In the genomic region with DNA sequence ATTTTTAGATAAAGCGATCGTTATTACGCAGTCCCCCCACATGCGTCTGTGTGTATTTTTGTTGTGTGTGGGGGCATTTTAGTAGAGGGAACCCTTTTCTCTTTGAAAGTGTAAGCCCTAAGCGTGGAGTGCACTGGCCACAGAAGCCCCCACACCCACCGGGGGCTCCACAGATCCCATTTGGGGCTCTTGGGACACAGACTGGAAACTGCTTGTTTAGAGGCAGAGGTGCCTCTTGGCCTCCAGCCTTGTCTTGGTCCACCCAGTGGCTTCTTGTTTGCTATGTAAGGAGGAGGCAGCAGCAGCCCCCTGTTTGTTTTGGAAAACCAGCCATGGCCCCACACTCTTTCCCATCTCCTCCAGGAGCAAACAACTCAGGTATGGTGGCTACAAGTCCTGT, we compare ENCODE assay signal across 16 cellular contexts.
"Had no signal": no experiment of that assay in that cellular context is flagged by ENCODE, and none has a peak within 500 bp of the region (broad histone marks: within the 10 kb centered on the region; RNA-seq: fewer than 3 reads in every experiment).

No MANE protein-coding gene starts in this region.

- H3K9me3 Mint-ChIP-seq: activated naive CD4-positive, alpha-beta T cell treated with anti-CD3 and anti-CD28 coated beads, Interleukin-2, amount 50 U/mL, for 24 hours; activated T-helper 2 cell treated with anti-CD3 and anti-CD28 coated beads, Interferon-gamma antibody, Interleukin-2, Interleukin-4, amounts not matched to agents 10 μg/mL and 5 μg/mL and 100 μg/mL, durations not matched to agents 14 hours and 24 hours and 36 hours; central memory CD8-positive, alpha-beta T cell; naive thymus-derived CD4-positive, alpha-beta T cell had no signal

- H3K27ac Mint-ChIP-seq: activated CD8-positive, alpha-beta T cell treated with anti-CD3 and anti-CD28 coated beads, Interleukin-2, amount 10 ng/mL, durations not matched to agents 7 days and 5 days; activated naive CD4-positive, alpha-beta T cell treated with anti-CD3 and anti-CD28 coated beads, Interleukin-2, amount 50 U/mL, for 24 hours; activated T-helper 2 cell treated with anti-CD3 and anti-CD28 coated beads, Interferon-gamma antibody, Interleukin-2, Interleukin-4, amounts not matched to agents 10 μg/mL and 5 μg/mL and 100 μg/mL, durations not matched to agents 14 hours and 24 hours and 36 hours; naive thymus-derived CD4-positive, alpha-beta T cell; progenitor cell of endocrine pancreas had no signal

- H3K27me3 Mint-ChIP-seq: activated naive CD4-positive, alpha-beta T cell treated with anti-CD3 and anti-CD28 coated beads, Interleukin-2, amount 50 U/mL, for 24 hours; central memory CD8-positive, alpha-beta T cell; naive thymus-derived CD4-positive, alpha-beta T cell; progenitor cell of endocrine pancreas had no signal

- ATAC-seq: activated CD8-positive, alpha-beta T cell treated with anti-CD3 and anti-CD28 coated beads, Interleukin-2, amount 10 ng/mL, durations not matched to agents 7 days and 5 days; body of pancreas; lower lobe of right lung; naive thymus-derived CD4-positive, alpha-beta T cell; stimulated activated naive CD8-positive, alpha-beta T cell treated with anti-CD3 and anti-CD28 coated beads, Interleukin-15, Interleukin-2, amounts not matched to agents 100 U/mL and 50 U/mL, for 24 hours had no signal

- H3K27ac ChIP-seq: body of pancreas, lower lobe of right lung, suprapubic skin had no signal

- H3K27me3 ChIP-seq: body of pancreas, right lobe of liver, suprapubic skin had no signal

- H3K4me1 Mint-ChIP-seq: activated naive CD4-positive, alpha-beta T cell treated with anti-CD3 and anti-CD28 coated beads, Interleukin-2, amount 50 U/mL, for 24 hours; central memory CD8-positive, alpha-beta T cell; naive thymus-derived CD4-positive, alpha-beta T cell had no signal

- H3K4me3 ChIP-seq: body of pancreas, lower lobe of right lung, right lobe of liver, suprapubic skin had no signal

- H3K4me1 ChIP-seq: body of pancreas, lower lobe of right lung had no signal

- H3K4me3 Mint-ChIP-seq: activated CD8-positive, alpha-beta T cell treated with anti-CD3 and anti-CD28 coated beads, Interleukin-2, amount 10 ng/mL, durations not matched to agents 7 days and 5 days; activated naive CD4-positive, alpha-beta T cell treated with anti-CD3 and anti-CD28 coated beads, Interleukin-2, amount 50 U/mL, for 24 hours; central memory CD8-positive, alpha-beta T cell; naive thymus-derived CD4-positive, alpha-beta T cell had no signal

- H3K9me3 ChIP-seq: body of pancreas, lower lobe of right lung, right lobe of liver, suprapubic skin had no signal

- DNase-seq: activated CD4-positive, alpha-beta T cell treated with anti-CD3 and anti-CD28 coated beads for 48 hours; activated CD8-positive, alpha-beta T cell treated with anti-CD3 and anti-CD28 coated beads, Interleukin-2, amount 10 ng/mL, durations not matched to agents 7 days and 5 days; dermis blood vessel endothelial cell; naive thymus-derived CD4-positive, alpha-beta T cell; nucleus accumbens; stimulated activated CD4-positive, alpha-beta T cell treated with anti-CD3 and anti-CD28 coated beads, Interleukin-12 subunit alpha, Interleukin-12 subunit beta, amount 100 ng/mL, for 4 hours; stimulated activated naive CD8-positive, alpha-beta T cell treated with anti-CD3 and anti-CD28 coated beads, Interleukin-15, Interleukin-2, amounts not matched to agents 100 U/mL and 50 U/mL, for 24 hours; T-helper 9 cell had no signal
